In the genomic region with DNA sequence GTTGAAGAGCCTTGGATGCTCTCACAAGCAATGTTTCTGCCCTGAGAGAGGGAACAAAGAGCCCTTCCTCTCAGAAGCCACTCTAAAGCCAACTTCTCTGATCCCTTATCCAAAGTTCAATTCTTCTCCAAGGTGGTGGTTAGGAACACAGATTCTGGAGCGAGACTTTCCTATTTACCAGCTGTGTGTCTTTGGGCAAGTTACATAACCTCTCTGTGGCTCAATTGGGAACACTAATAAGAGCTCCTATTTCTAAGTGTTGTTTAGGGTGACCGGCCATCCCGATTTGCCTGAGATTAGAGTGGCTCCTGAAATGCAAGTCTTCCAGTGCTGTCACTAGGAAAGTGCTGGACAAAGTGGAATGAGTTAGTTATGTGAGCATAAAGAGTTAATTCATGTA, we compare ENCODE assay signal across 8 cellular contexts.
"Had no signal": no experiment of that assay in that cellular context is flagged by ENCODE, and none has a peak within 500 bp of the region (broad histone marks: within the 10 kb centered on the region; RNA-seq: fewer than 3 reads in every experiment).

No MANE protein-coding gene starts in this region.

- H3K4me3 ChIP-seq: GM12878 had no signal

- DNase-seq: GDM1, GF-D8 had no signal

- ATAC-seq: GM12878 had no signal

- FAIRE-seq: G401.6, GM12878, GM12891, GM12892, GM18507, GM19239 had no signal
